ENCODE assay signal across 14 cellular contexts in the genomic region with DNA sequence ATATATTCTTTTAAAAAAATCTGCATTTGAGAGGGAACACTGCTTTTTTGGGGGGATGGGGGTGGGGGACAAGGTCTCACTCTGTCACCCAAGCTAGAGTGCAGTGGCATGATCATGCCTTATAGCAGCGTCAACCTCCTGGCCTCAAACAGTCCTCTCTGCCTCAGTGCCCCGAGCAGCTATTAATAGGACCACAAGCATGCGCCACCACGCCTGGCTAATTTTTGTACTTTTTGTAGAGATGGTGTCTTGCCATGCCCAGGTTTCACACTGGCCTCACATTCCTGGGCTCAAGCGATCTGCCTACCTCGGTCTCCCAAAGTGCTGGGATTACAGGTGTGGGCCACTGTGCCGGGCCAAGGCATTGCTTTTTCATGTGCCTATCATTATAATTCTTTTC.
A peak's percentile ranks its signal among the peaks of the same experiment; 100 is the strongest.
DNase-seq lines count a peak whose midpoint lies in the region; ATAC-seq and TF ChIP-seq lines count a peak whose summit lies in the region.
"Had no signal": no experiment of that assay in that cellular context is flagged by ENCODE, and none has a peak within 500 bp of the region (broad histone marks: within the 10 kb centered on the region; RNA-seq: fewer than 3 reads in every experiment).

No MANE protein-coding gene starts in this region.

- no peak overlapping the region for H3K4ac ChIP-seq in neuronal stem cell (ENCODE audit: low read length)

- H2BK5ac ChIP-seq in neuronal stem cell (ENCODE audit: low read length): no peak overlapping the region

- H3K27me3 ChIP-seq in neuronal stem cell (ENCODE audit: control insufficient read depth in 3 of 3, insufficient read depth in 3 of 3, low read depth in 1 of 3, low read length in 3 of 3) (no peaks in the 10 kb centered on the region), tibial artery (no peaks in the 10 kb centered on the region)

- no peaks in the 10 kb centered on the region for H3K79me1 ChIP-seq in neuronal stem cell (ENCODE audit: low read depth, low read length)

- intact Hi-C loops in tibial artery (cut with DNase I; ENCODE audit: low total_unique reads): no loop called here

- no peak overlapping the region for H2BK15ac ChIP-seq in neuronal stem cell (ENCODE audit: low read length)

- H3K9ac ChIP-seq in neuronal stem cell (ENCODE audit: low read depth, low read length, poor library complexity): no peak overlapping the region

- ATAC-seq in GM18861 (IDR thresholded peaks at IDR 0.05; ENCODE audit: unreplicated experiment): peak; percentile 75
- peak; percentile 65 for ATAC-seq in GM21529 (IDR thresholded peaks at IDR 0.05; ENCODE audit: unreplicated experiment)
- no peak for ATAC-seq in HG02884 (IDR thresholded peaks at IDR 0.05; ENCODE audit: unreplicated experiment)
- ATAC-seq: K562 had no signal

- no peak overlapping the region for H2BK120ac ChIP-seq in neuronal stem cell (ENCODE audit: low read depth, low read length)

- no CpG with 5 or more reads among the region's 7 CpGs for WGBS in neuronal stem cell (ENCODE audit: extremely low coverage in 2 of 2, insufficient read length in 2 of 2, insufficient replicate concordance in 1 of 2), 2 donors

- H3K4me3 ChIP-seq in neuronal stem cell (ENCODE audit: low read length in 2 of 2) (no peak overlapping the region), tibial artery (no peak overlapping the region)
- H3K4me3 ChIP-seq: K562 had no signal

- H3K4me1 ChIP-seq in neuronal stem cell (ENCODE audit: control insufficient read depth in 2 of 2, insufficient read depth in 1 of 2, low read depth in 1 of 2, low read length in 2 of 2) (no peaks in the 10 kb centered on the region), tibial artery (no peaks in the 10 kb centered on the region)

- H3K36me3 ChIP-seq in neuronal stem cell (replicated peaks in 1 of 2; ENCODE audit: control insufficient read depth in 2 of 2, insufficient read depth in 2 of 2, low read length in 2 of 2): peaks cover 0 to 65% of the 10 kb centered on the region in 2 donors
- peaks cover 22 to 28% (median 25%) of the 10 kb centered on the region in 3 donors for H3K36me3 ChIP-seq in tibial artery

- peaks cover 3 to 13% of the 10 kb centered on the region in 2 donors for H3K9me3 ChIP-seq in neuronal stem cell (replicated peaks in 1 of 2; ENCODE audit: control insufficient read depth in 2 of 2, insufficient read depth in 1 of 2, low read depth in 1 of 2, low read length in 2 of 2)
- no peaks in the 10 kb centered on the region for H3K9me3 ChIP-seq in tibial artery

- no peak overlapping the region for H2AFZ ChIP-seq in neuronal stem cell (ENCODE audit: low read length)

- H2BK12ac ChIP-seq in neuronal stem cell (ENCODE audit: low read length): no peak overlapping the region

- H3K23ac ChIP-seq in neuronal stem cell (ENCODE audit: low read depth, low read length, poor library complexity): no peak overlapping the region

- no peak overlapping the region for H3K14ac ChIP-seq in neuronal stem cell (ENCODE audit: low read length)

- DNase-seq in NAMALWA (ENCODE audit: low spot score) (peak; percentile 29), neuronal stem cell (ENCODE audit: low spot score) (no peak), tibial artery (no peak), NCI-H1694 treated with DMSO at 0.1 percent for 48 hours (lab: John Stamatoyannopoulos, UW) (no peak)
- DNase-seq: EL, GOT3, NCI-H146, NCI-H2107, NCI-H345, SHP77 had no signal

- H3K27ac ChIP-seq in neuronal stem cell (replicated peaks; ENCODE audit: low read length) (no peak overlapping the region), tibial artery (no peak overlapping the region)

- TF ChIP-seq CTCF in tibial artery (IDR thresholded peaks at IDR 0.05): no peak

- no peak overlapping the region for H2AK5ac ChIP-seq in neuronal stem cell (ENCODE audit: low read depth, low read length)

- H3K4me2 ChIP-seq in neuronal stem cell (ENCODE audit: insufficient read depth, low read length, poor library complexity, severe bottlenecking): no peak overlapping the region

- H4K91ac ChIP-seq in neuronal stem cell (ENCODE audit: low read depth, low read length, poor library complexity): no peak overlapping the region

- H3K18ac ChIP-seq in neuronal stem cell (ENCODE audit: low read length): peak overlapping the region; percentile 28

- H4K8ac ChIP-seq in neuronal stem cell (ENCODE audit: low read depth, low read length): no peak overlapping the region
